In genomic region chr4:150235795-150236385, GRCh38 we compare ENCODE assay signal across 15 cellular contexts.
DNase-seq lines count a peak whose midpoint lies in the region; ATAC-seq and TF ChIP-seq lines count a peak whose summit lies in the region.
"Had no signal": no experiment of that assay in that cellular context is flagged by ENCODE, and none has a peak within 500 bp of the region (broad histone marks: within the 10 kb centered on the region; RNA-seq: fewer than 3 reads in every experiment).

No MANE protein-coding gene starts in this region.

- POLR2A ChIA-PET in PC-3 (lab: Charles Lee; ENCODE audit: unreplicated experiment): no interaction called here

- no peak overlapping the region for H3K4me3 ChIP-seq in PC-3 (ENCODE audit: low read length)
- no peak overlapping the region for H3K4me3 ChIP-seq in duodenal mucosa (ENCODE audit: low read depth in 1 of 2, low read length in 2 of 2)
- H3K4me3 ChIP-seq in muscle layer of colon (ENCODE audit: low read depth in 1 of 2, low read length in 2 of 2): no peak overlapping the region

- peak overlapping the region; percentile 82 for H3K27ac ChIP-seq in PC-3 (ENCODE audit: low read length)
- peak overlapping the region; percentile 61 for H3K27ac ChIP-seq in duodenal mucosa (ENCODE audit: low read depth, low read length)
- peak overlapping the region; percentile 29 for H3K27ac ChIP-seq in muscle layer of colon (ENCODE audit: low read depth, low read length)

- no peaks in the 10 kb centered on the region for H4K20me1 ChIP-seq in PC-3 (ENCODE audit: low read length)

- H3K27me3 ChIP-seq in PC-3 (ENCODE audit: low read length) (no peaks in the 10 kb centered on the region), duodenal mucosa (ENCODE audit: control insufficient read depth in 1 of 2, insufficient read depth in 2 of 2, low read length in 2 of 2) (no peaks in the 10 kb centered on the region), muscle layer of colon (ENCODE audit: control insufficient read depth in 1 of 2, insufficient read depth in 2 of 2, low read length in 2 of 2) (no peaks in the 10 kb centered on the region)

- CTCF ChIA-PET in PC-3 (lab: Charles Lee): no interaction called here

- no TSS peak for BruUV-seq in PC-3 (replicated peaks; lab: Mats Ljungman, UMichigan)

- H3K9me3 ChIP-seq in PC-3 (ENCODE audit: low read length) (no peaks in the 10 kb centered on the region), duodenal mucosa (ENCODE audit: control insufficient read depth in 1 of 2, low read length in 2 of 2) (no peaks in the 10 kb centered on the region), muscle layer of colon (ENCODE audit: low read length) (no peaks in the 10 kb centered on the region)

- H3K9me2 ChIP-seq in PC-3 (replicated peaks; ENCODE audit: low read length): no peaks in the 10 kb centered on the region

- TF ChIP-seq CTCF in PC-3 (conservative IDR thresholded peaks at IDR 0.05; ENCODE audit: low read depth, low read length): no peak

- H3K4me1 ChIP-seq in PC-3 (ENCODE audit: insufficient read depth, low read length) (peaks cover 24% of the 10 kb centered on the region), duodenal mucosa (ENCODE audit: control insufficient read depth in 1 of 2, insufficient read depth in 2 of 2, low read length in 2 of 2) (peaks cover 0 to 5% of the 10 kb centered on the region in 2 donors), muscle layer of colon (ENCODE audit: insufficient read depth, low read length) (peaks cover 23% of the 10 kb centered on the region)

- H3K9ac ChIP-seq in PC-3 (ENCODE audit: low read length): peak overlapping the region; percentile 42; the same call in 1 of the 2 replicates
- no peak overlapping the region for H3K9ac ChIP-seq in duodenal mucosa (ENCODE audit: low read depth in 1 of 2, low read length in 2 of 2)
- H3K9ac ChIP-seq in muscle layer of colon (ENCODE audit: low read length): no peak overlapping the region

- no peak for ATAC-seq in PC-3
- no peak for ATAC-seq in HG02642 (IDR thresholded peaks at IDR 0.05; ENCODE audit: poor library complexity, unreplicated experiment)
- no peak for ATAC-seq in HG02571 (IDR thresholded peaks at IDR 0.05; ENCODE audit: unreplicated experiment)
- ATAC-seq: activated CD4-positive, CD25-positive, alpha-beta regulatory T cell treated with anti-CD3 and anti-CD28 coated beads, Interleukin-2, amount 50 U/mL, for 24 hours; activated naive CD4-positive, alpha-beta T cell treated with anti-CD3 and anti-CD28 coated beads, Interleukin-2, amount 50 U/mL, for 72 hours; right cardiac atrium; stimulated activated effector memory CD8-positive, alpha-beta T cell treated with anti-CD3 and anti-CD28 coated beads, Interleukin-12 subunit alpha, Interleukin-12 subunit beta, amount 100 ng/mL, for 72 hours had no signal

- no peaks in the 10 kb centered on the region for H3K79me2 ChIP-seq in PC-3 (ENCODE audit: low read length)

- H3F3A ChIP-seq in PC-3 (ENCODE audit: low read length, unreplicated experiment): no peaks in the 10 kb centered on the region

- H2AFZ ChIP-seq in PC-3 (ENCODE audit: low read length): no peak overlapping the region

- DNase-seq in PC-3: no peak
- no peak for DNase-seq in hepatic stellate cell (ENCODE audit: low spot score)
- DNase-seq in stimulated activated naive CD4-positive, alpha-beta T cell treated with Interleukin-2 at 50 U/mL for 16 hours (lab: John Stamatoyannopoulos, UW): no peak
- DNase-seq: activated CD8-positive, alpha-beta memory T cell treated with anti-CD3 and anti-CD28 coated beads, Interleukin-2, amount 50 U/mL, for 4 hours; CD4-positive, alpha-beta memory T cell; islet precursor cell; right cardiac atrium; stimulated activated CD4-positive, alpha-beta T cell treated with anti-CD3 and anti-CD28 coated beads, Interleukin-4, amount 100 ng/mL, for 4 hours had no signal

- intact Hi-C loops in PC-3 (cut with micrococcal nuclease): no loop called here

- H3K4me2 ChIP-seq in PC-3 (ENCODE audit: low read length): peak overlapping the region; percentile 63; the same call in 1 of the 2 replicates

- H3K36me3 ChIP-seq in PC-3 (ENCODE audit: low read depth, low read length): no peaks in the 10 kb centered on the region
- no peaks in the 10 kb centered on the region for H3K36me3 ChIP-seq in duodenal mucosa (ENCODE audit: control insufficient read depth in 1 of 2, insufficient read depth in 2 of 2, low read length in 2 of 2)
- H3K36me3 ChIP-seq in muscle layer of colon (ENCODE audit: insufficient read depth, low read length): peaks cover 19% of the 10 kb centered on the region

Comparison
In these comparisons a context has a peak if more than half of its experiments do, and no peak if none do; other contexts are left out.
1. H3K27ac ChIP-seq: peak in every context shown above with its lines; median percentile 82 in PC-3; 61 in duodenal mucosa; 29 in muscle layer of colon.